30 cellular contexts compared by ENCODE assay signal in genomic region chr10:48451969-48452878, GRCh38.
DNase-seq lines count a peak whose midpoint lies in the region; ATAC-seq and TF ChIP-seq lines count a peak whose summit lies in the region.
"Had no signal": no experiment of that assay in that cellular context is flagged by ENCODE, and none has a peak within 500 bp of the region (broad histone marks: within the 10 kb centered on the region; RNA-seq: fewer than 3 reads in every experiment).

No MANE protein-coding gene starts in this region.

- H3K9ac ChIP-seq in parathyroid adenoma = no peak overlapping the region

- intact Hi-C loops in activated CD4-positive, alpha-beta memory T cell treated with anti-CD3 and anti-CD28 coated beads for 36 hours (cut with micrococcal nuclease) = no loop called here
- intact Hi-C loops in activated CD8-positive, alpha-beta T cell treated with anti-CD3 and anti-CD28 coated beads for 36 hours (cut with micrococcal nuclease) = no loop called here

- H3K4me3 ChIP-seq in parathyroid adenoma (ENCODE audit: low read depth, low read length) = no peak overlapping the region
- H3K4me3 ChIP-seq: coronary artery, PC-9, smooth muscle cell, thoracic aorta, uterus had no signal

- H3K4me1 Mint-ChIP-seq in activated CD4-positive, alpha-beta memory T cell treated with anti-CD3 and anti-CD28 coated beads for 36 hours (ENCODE audit: low read depth) = no peaks in the 10 kb centered on the region
- H3K4me1 Mint-ChIP-seq in activated CD4-positive, alpha-beta memory T cell treated with anti-CD3 and anti-CD28 coated beads, Interleukin-2, amount 10 ng/mL, durations not matched to agents 7 days and 5 days = no peaks in the 10 kb centered on the region
- no peaks in the 10 kb centered on the region for H3K4me1 Mint-ChIP-seq in activated CD8-positive, alpha-beta T cell treated with anti-CD3 and anti-CD28 coated beads for 36 hours (ENCODE audit: low read depth)

- no peaks in the 10 kb centered on the region for H3K36me3 ChIP-seq in parathyroid adenoma (ENCODE audit: control insufficient read depth, insufficient read depth, low read length)
- H3K36me3 ChIP-seq: thoracic aorta, uterus had no signal

- no peak for ATAC-seq in activated CD8-positive, alpha-beta T cell treated with anti-CD3 and anti-CD28 coated beads for 36 hours
- ATAC-seq: naive thymus-derived CD8-positive, alpha-beta T cell; Right ventricle myocardium inferior had no signal

- no peaks in the 10 kb centered on the region for H3K27me3 ChIP-seq in parathyroid adenoma (ENCODE audit: control insufficient read depth, insufficient read depth, low read length)
- H3K27me3 ChIP-seq: uterus had no signal

- peak overlapping the region; percentile 96 for H3K27ac ChIP-seq in parathyroid adenoma
- H3K27ac ChIP-seq: coronary artery, epithelial cell of prostate, PC-9, thoracic aorta, uterus had no signal

- no peak overlapping the region for H3K4me3 Mint-ChIP-seq in activated CD4-positive, alpha-beta memory T cell treated with anti-CD3 and anti-CD28 coated beads for 36 hours
- H3K4me3 Mint-ChIP-seq in activated CD4-positive, alpha-beta memory T cell treated with anti-CD3 and anti-CD28 coated beads, Interleukin-2, amount 10 ng/mL, durations not matched to agents 7 days and 5 days = no peak overlapping the region
- H3K4me3 Mint-ChIP-seq in activated CD8-positive, alpha-beta T cell treated with anti-CD3 and anti-CD28 coated beads for 36 hours = no peak overlapping the region
- H3K4me3 Mint-ChIP-seq: CD4-positive, alpha-beta T cell; naive thymus-derived CD8-positive, alpha-beta T cell had no signal

- no peak overlapping the region for H3K27ac Mint-ChIP-seq in activated CD4-positive, alpha-beta memory T cell treated with anti-CD3 and anti-CD28 coated beads for 36 hours
- H3K27ac Mint-ChIP-seq in activated CD4-positive, alpha-beta memory T cell treated with anti-CD3 and anti-CD28 coated beads, Interleukin-2, amount 10 ng/mL, durations not matched to agents 7 days and 5 days = no peak overlapping the region
- no peak overlapping the region for H3K27ac Mint-ChIP-seq in activated CD8-positive, alpha-beta T cell treated with anti-CD3 and anti-CD28 coated beads for 36 hours
- H3K27ac Mint-ChIP-seq: CD4-positive, alpha-beta T cell; naive thymus-derived CD8-positive, alpha-beta T cell had no signal

- H3K4me2 ChIP-seq in parathyroid adenoma (ENCODE audit: low read length) = no peak overlapping the region
- H3K4me2 ChIP-seq: PC-9, smooth muscle cell had no signal

- TF ChIP-seq CTCF in GM10248 (IDR thresholded peaks at IDR 0.05; ENCODE audit: control extremely low read depth, extremely low read depth, low read depth, missing control alignments) (no peak), parathyroid adenoma (IDR thresholded peaks at IDR 0.05) (no peak)
- no peak for TF ChIP-seq CTCF in activated CD8-positive, alpha-beta T cell treated with anti-CD3 and anti-CD28 coated beads for 36 hours (IDR thresholded peaks at IDR 0.05)

- no peaks in the 10 kb centered on the region for H3K9me3 Mint-ChIP-seq in activated CD4-positive, alpha-beta memory T cell treated with anti-CD3 and anti-CD28 coated beads for 36 hours
- no peaks in the 10 kb centered on the region for H3K9me3 Mint-ChIP-seq in activated CD4-positive, alpha-beta memory T cell treated with anti-CD3 and anti-CD28 coated beads, Interleukin-2, amount 10 ng/mL, durations not matched to agents 7 days and 5 days
- H3K9me3 Mint-ChIP-seq in activated CD8-positive, alpha-beta T cell treated with anti-CD3 and anti-CD28 coated beads for 36 hours = no peaks in the 10 kb centered on the region
- H3K9me3 Mint-ChIP-seq: CD4-positive, alpha-beta T cell; naive thymus-derived CD8-positive, alpha-beta T cell had no signal

- H3K27me3 Mint-ChIP-seq in activated CD4-positive, alpha-beta memory T cell treated with anti-CD3 and anti-CD28 coated beads for 36 hours = no peaks in the 10 kb centered on the region
- H3K27me3 Mint-ChIP-seq in activated CD4-positive, alpha-beta memory T cell treated with anti-CD3 and anti-CD28 coated beads, Interleukin-2, amount 10 ng/mL, durations not matched to agents 7 days and 5 days = no peaks in the 10 kb centered on the region
- H3K27me3 Mint-ChIP-seq in activated CD8-positive, alpha-beta T cell treated with anti-CD3 and anti-CD28 coated beads for 36 hours = no peaks in the 10 kb centered on the region
- H3K27me3 Mint-ChIP-seq: CD4-positive, alpha-beta T cell had no signal

- H3K4me1 ChIP-seq in parathyroid adenoma = peaks cover 50% of the 10 kb centered on the region
- H3K4me1 ChIP-seq: uterus had no signal

- H3K36me3 Mint-ChIP-seq in activated CD4-positive, alpha-beta memory T cell treated with anti-CD3 and anti-CD28 coated beads for 36 hours = no peaks in the 10 kb centered on the region
- no peaks in the 10 kb centered on the region for H3K36me3 Mint-ChIP-seq in activated CD4-positive, alpha-beta memory T cell treated with anti-CD3 and anti-CD28 coated beads, Interleukin-2, amount 10 ng/mL, durations not matched to agents 7 days and 5 days (ENCODE audit: low read depth)
- H3K36me3 Mint-ChIP-seq in activated CD8-positive, alpha-beta T cell treated with anti-CD3 and anti-CD28 coated beads for 36 hours (ENCODE audit: low read depth) = no peaks in the 10 kb centered on the region
- H3K36me3 Mint-ChIP-seq: naive thymus-derived CD8-positive, alpha-beta T cell had no signal

- peak; percentile 6 for DNase-seq in activated CD4-positive, alpha-beta memory T cell treated with anti-CD3 and anti-CD28 coated beads for 36 hours
- no peak for DNase-seq in activated CD4-positive, alpha-beta memory T cell treated with anti-CD3 and anti-CD28 coated beads, Interleukin-2, amount 10 ng/mL, durations not matched to agents 7 days and 5 days
- DNase-seq in GM10248 (ENCODE audit: extremely low spot score) (peak; percentile 19), hepatic stellate cell (ENCODE audit: low spot score) (peak; percentile 3), SHP77 treated with DMSO at 0.1 percent for 48 hours (lab: John Stamatoyannopoulos, UW) (no peak), NCI-H2081 treated with DMSO at 0.1 percent for 48 hours (lab: John Stamatoyannopoulos, UW) (no peak)
- no peak for DNase-seq in activated CD8-positive, alpha-beta T cell treated with anti-CD3 and anti-CD28 coated beads for 36 hours
- DNase-seq: 8988T; caudate nucleus; effector memory CD4-positive, alpha-beta T cell; EL; Karpas-422; naive thymus-derived CD8-positive, alpha-beta T cell; NCI-H1417; NCI-H2029 treated with DMSO at 0.1 percent for 48 hours; NCI-H524 treated with DMSO at 0.1 percent for 48 hours; NK-92 treated with Interleukin-12 subunit alpha and Interleukin-12 subunit beta, amount 100 ng/mL, for 24 hours; occipital lobe; PC-9; stimulated activated CD4-positive, alpha-beta T cell treated with anti-CD3 and anti-CD28 coated beads, Interleukin-1b, Interleukin-23, amount 100 ng/mL, for 48 hours; stimulated activated naive CD4-positive, alpha-beta T cell treated with Interleukin-2 at 50 U/mL for 16 hours; T-helper 2 cell; uterus had no signal

- POLR2A ChIA-PET in activated CD4-positive, alpha-beta memory T cell treated with anti-CD3 and anti-CD28 coated beads for 36 hours (lab: Charles Lee) = no interaction called here
- POLR2A ChIA-PET in activated CD4-positive, alpha-beta memory T cell treated with anti-CD3 and anti-CD28 coated beads, Interleukin-2, amount 10 ng/mL, durations not matched to agents 7 days and 5 days (lab: Charles Lee) = no interaction called here
- POLR2A ChIA-PET in GM10248 (lab: Yijun Ruan, JAX) = no interaction called here
- POLR2A ChIA-PET in activated CD8-positive, alpha-beta T cell treated with anti-CD3 and anti-CD28 coated beads for 36 hours (lab: Charles Lee) = no interaction called here

- H3K79me2 ChIP-seq in parathyroid adenoma = peaks cover 7% of the 10 kb centered on the region

- H3K9me3 ChIP-seq in parathyroid adenoma (ENCODE audit: control insufficient read depth, low read length) = no peaks in the 10 kb centered on the region
- H3K9me3 ChIP-seq: thoracic aorta, uterus had no signal

- H2AFZ ChIP-seq in parathyroid adenoma = peak overlapping the region; percentile 66
- H2AFZ ChIP-seq: PC-9 had no signal

- CTCF ChIA-PET in activated CD4-positive, alpha-beta memory T cell treated with anti-CD3 and anti-CD28 coated beads for 36 hours (lab: Charles Lee) = no interaction called here
- CTCF ChIA-PET in activated CD4-positive, alpha-beta memory T cell treated with anti-CD3 and anti-CD28 coated beads, Interleukin-2, amount 10 ng/mL, durations not matched to agents 7 days and 5 days (lab: Charles Lee) = no interaction called here
- CTCF ChIA-PET in GM10248 (lab: Yijun Ruan, JAX) = interaction anchor here (0.9 kb wide), 1 partner anchor 9 kb away, joined by 3 read pairs; no protein-coding TSS in a partner anchor
- CTCF ChIA-PET in activated CD8-positive, alpha-beta T cell treated with anti-CD3 and anti-CD28 coated beads for 36 hours (lab: Charles Lee) = no interaction called here

Comparison
In these comparisons a context has a peak if more than half of its experiments do, and no peak if none do; other contexts are left out.
1. DNase-seq: peak in activated CD4-positive, alpha-beta memory T cell treated with anti-CD3 and anti-CD28 coated beads for 36 hours (single experiment), GM10248 (single experiment) and hepatic stellate cell (single experiment); none in activated CD4-positive, alpha-beta memory T cell treated with anti-CD3 and anti-CD28 coated beads, Interleukin-2, amount 10 ng/mL, durations not matched to agents 7 days and 5 days (single experiment), SHP77 treated with DMSO at 0.1 percent for 48 hours (single experiment), NCI-H2081 treated with DMSO at 0.1 percent for 48 hours (single experiment) and activated CD8-positive, alpha-beta T cell treated with anti-CD3 and anti-CD28 coated beads for 36 hours (single experiment).